ENCODE assay signal across 8 cellular contexts in genomic region chr2:20509766-20510490, GRCh38.
DNase-seq lines count a peak whose midpoint lies in the region; ATAC-seq and TF ChIP-seq lines count a peak whose summit lies in the region.

No MANE protein-coding gene starts in this region.

- CTCF ChIA-PET in HEK293 (lab: Yijun Ruan, JAX), result interaction anchor here (0.5 to 1.6 kb wide), 6 partner anchors 64 to 636 kb away, joined by 3 to 5 read pairs (median 3); no protein-coding TSS in a partner anchor
- CTCF ChIA-PET in activated CD8-positive, alpha-beta memory T cell treated with anti-CD3 and anti-CD28 coated beads, Interleukin-2, amount 10 ng/mL, durations not matched to agents 7 days and 5 days (lab: Charles Lee), result interaction anchor here (1.2 kb wide), 1 partner anchor 39 kb away, joined by 3 read pairs; no protein-coding TSS in a partner anchor
- CTCF ChIA-PET in activated CD4-positive, alpha-beta T cell treated with anti-CD3 and anti-CD28 coated beads, Interleukin-2, amount 10 ng/mL, durations not matched to agents 7 days and 5 days (lab: Charles Lee), result no interaction called here

- H3K9me3 ChIP-seq in HEK293 (ENCODE audit: control insufficient read depth, insufficient read depth, low read depth, low read length), result no peaks in the 10 kb centered on the region
- H3K9me3 ChIP-seq in endodermal cell (ENCODE audit: control insufficient read depth, low read length), result no peaks in the 10 kb centered on the region
- H3K9me3 ChIP-seq in sigmoid colon, result no peaks in the 10 kb centered on the region

- 61 to 64% methylated on average over 4 to 15 of the region's 15 CpGs for WGBS in endodermal cell (ENCODE audit: insufficient coverage in 1 of 2, insufficient read length in 1 of 2), 2 experiments
- WGBS in sigmoid colon, 2 donors, result 20 to 57% methylated on average over 15 of the region's 15 CpGs

- no peak overlapping the region for H3K9ac ChIP-seq in endodermal cell (ENCODE audit: extremely low read depth, low read length, poor library complexity, severe bottlenecking)

- H3K36me3 Mint-ChIP-seq in endodermal cell (ENCODE audit: low read depth), result no peaks in the 10 kb centered on the region
- H3K36me3 Mint-ChIP-seq in activated CD8-positive, alpha-beta memory T cell treated with anti-CD3 and anti-CD28 coated beads, Interleukin-2, amount 10 ng/mL, durations not matched to agents 7 days and 5 days, result peaks cover 4% of the 10 kb centered on the region
- H3K36me3 Mint-ChIP-seq in activated CD4-positive, alpha-beta T cell treated with anti-CD3 and anti-CD28 coated beads, Interleukin-2, amount 10 ng/mL, durations not matched to agents 7 days and 5 days (ENCODE audit: low read depth), result no peaks in the 10 kb centered on the region

- no peak for TF ChIP-seq EP300 in sigmoid colon (IDR thresholded peaks at IDR 0.05)

- H3K27ac Mint-ChIP-seq in endodermal cell, result no peak overlapping the region
- no peak overlapping the region for H3K27ac Mint-ChIP-seq in activated CD8-positive, alpha-beta memory T cell treated with anti-CD3 and anti-CD28 coated beads, Interleukin-2, amount 10 ng/mL, durations not matched to agents 7 days and 5 days
- H3K27ac Mint-ChIP-seq in activated CD4-positive, alpha-beta T cell treated with anti-CD3 and anti-CD28 coated beads, Interleukin-2, amount 10 ng/mL, durations not matched to agents 7 days and 5 days, result no peak overlapping the region

- peaks cover 2% of the 10 kb centered on the region for H3K27me3 Mint-ChIP-seq in endodermal cell (ENCODE audit: insufficient read depth)
- peaks cover 5% of the 10 kb centered on the region for H3K27me3 Mint-ChIP-seq in activated CD8-positive, alpha-beta memory T cell treated with anti-CD3 and anti-CD28 coated beads, Interleukin-2, amount 10 ng/mL, durations not matched to agents 7 days and 5 days
- peaks cover 4% of the 10 kb centered on the region for H3K27me3 Mint-ChIP-seq in activated CD4-positive, alpha-beta T cell treated with anti-CD3 and anti-CD28 coated beads, Interleukin-2, amount 10 ng/mL, durations not matched to agents 7 days and 5 days

- intact Hi-C loops in sigmoid colon (cut with DNase I), result no loop called here

- H3K4me1 ChIP-seq in HEK293 (ENCODE audit: control insufficient read depth, insufficient read depth, low read length) (peaks cover 3% of the 10 kb centered on the region), endodermal cell (ENCODE audit: control insufficient read depth, insufficient read depth, low read length) (peaks cover 4% of the 10 kb centered on the region), sigmoid colon (peaks cover 0 to 29% (median 14%) of the 10 kb centered on the region in 4 donors)

- H3K27me3 ChIP-seq in endodermal cell (ENCODE audit: control insufficient read depth, insufficient read depth, low read length, poor library complexity, severe bottlenecking), result no peaks in the 10 kb centered on the region
- H3K27me3 ChIP-seq in sigmoid colon, result no peaks in the 10 kb centered on the region

- no peak overlapping the region for H3K4me3 Mint-ChIP-seq in endodermal cell
- H3K4me3 Mint-ChIP-seq in activated CD8-positive, alpha-beta memory T cell treated with anti-CD3 and anti-CD28 coated beads, Interleukin-2, amount 10 ng/mL, durations not matched to agents 7 days and 5 days, result no peak overlapping the region
- H3K4me3 Mint-ChIP-seq in activated CD4-positive, alpha-beta T cell treated with anti-CD3 and anti-CD28 coated beads, Interleukin-2, amount 10 ng/mL, durations not matched to agents 7 days and 5 days, result no peak overlapping the region

- no peak overlapping the region for H3K27ac ChIP-seq in HEK293 (ENCODE audit: extremely low read depth, low read depth, low read length)
- H3K27ac ChIP-seq in endodermal cell (ENCODE audit: low read depth, low read length), result no peak overlapping the region
- H3K27ac ChIP-seq in sigmoid colon, result no peak overlapping the region

- peaks cover 1% of the 10 kb centered on the region for H3K9me3 Mint-ChIP-seq in endodermal cell
- H3K9me3 Mint-ChIP-seq in activated CD8-positive, alpha-beta memory T cell treated with anti-CD3 and anti-CD28 coated beads, Interleukin-2, amount 10 ng/mL, durations not matched to agents 7 days and 5 days (ENCODE audit: low read depth), result no peaks in the 10 kb centered on the region
- H3K9me3 Mint-ChIP-seq in activated CD4-positive, alpha-beta T cell treated with anti-CD3 and anti-CD28 coated beads, Interleukin-2, amount 10 ng/mL, durations not matched to agents 7 days and 5 days, result peaks cover under 1% of the 10 kb centered on the region

- POLR2A ChIA-PET in HEK293 (lab: Yijun Ruan, JAX), result interaction anchor here (0.6 to 4.7 kb wide), 11 partner anchors 9 to 771 kb away, joined by 3 to 57 read pairs (median 4); partner anchors contain the start of genes HS1BP3 and RHOB
- POLR2A ChIA-PET in activated CD4-positive, alpha-beta T cell treated with anti-CD3 and anti-CD28 coated beads, Interleukin-2, amount 10 ng/mL, durations not matched to agents 7 days and 5 days (lab: Charles Lee), result no interaction called here

- no peak for ATAC-seq in activated CD8-positive, alpha-beta memory T cell treated with anti-CD3 and anti-CD28 coated beads, Interleukin-2, amount 10 ng/mL, durations not matched to agents 7 days and 5 days
- no peak for ATAC-seq in HG03571 (IDR thresholded peaks at IDR 0.05; ENCODE audit: unreplicated experiment)

- peaks cover 21% of the 10 kb centered on the region for H3K4me1 Mint-ChIP-seq in endodermal cell
- H3K4me1 Mint-ChIP-seq in activated CD8-positive, alpha-beta memory T cell treated with anti-CD3 and anti-CD28 coated beads, Interleukin-2, amount 10 ng/mL, durations not matched to agents 7 days and 5 days, result peaks cover 16% of the 10 kb centered on the region
- H3K4me1 Mint-ChIP-seq in activated CD4-positive, alpha-beta T cell treated with anti-CD3 and anti-CD28 coated beads, Interleukin-2, amount 10 ng/mL, durations not matched to agents 7 days and 5 days, result no peaks in the 10 kb centered on the region

- H3K4me3 ChIP-seq in HEK293 (ENCODE audit: low read depth, low read length) (no peak overlapping the region), endodermal cell (ENCODE audit: low read length) (no peak overlapping the region), sigmoid colon (no peak overlapping the region)

- TF ChIP-seq CTCF in HEK293 (tag by site-specific recombination; IDR thresholded peaks at IDR 0.05) (no peak), endodermal cell (conservative IDR thresholded peaks at IDR 0.05) (no peak), sigmoid colon (IDR thresholded peaks at IDR 0.05) (no peak)

- TF ChIP-seq POLR2A in sigmoid colon (IDR thresholded peaks at IDR 0.05), result no peak

- H3K36me3 ChIP-seq in HEK293 (ENCODE audit: control insufficient read depth in 2 of 2, insufficient read depth in 1 of 2, low read length in 2 of 2), result no peaks in the 10 kb centered on the region
- no peaks in the 10 kb centered on the region for H3K36me3 ChIP-seq in endodermal cell (ENCODE audit: control insufficient read depth, insufficient read depth, low read length)
- no peaks in the 10 kb centered on the region for H3K36me3 ChIP-seq in sigmoid colon

- DNase-seq in NCI-H510A (lab: John Stamatoyannopoulos, UW) (peak; percentile 92), endodermal cell (peak; percentile 93), sigmoid colon (peak; percentile 66)
- no peak for DNase-seq in activated CD8-positive, alpha-beta memory T cell treated with anti-CD3 and anti-CD28 coated beads, Interleukin-2, amount 10 ng/mL, durations not matched to agents 7 days and 5 days
- DNase-seq in activated naive CD4-positive, alpha-beta T cell treated with anti-CD3 and anti-CD28 coated beads, Interleukin-2, amount 50 U/mL, for 16 hours, result no peak
- no peak for DNase-seq in activated CD4-positive, alpha-beta T cell treated with anti-CD3 and anti-CD28 coated beads, Interleukin-2, amount 10 ng/mL, durations not matched to agents 7 days and 5 days

TF ChIP-seq in HEK293, 187 proteins besides CTCF, POLR2A, EP300 and RAD21 (continues in another document):
- TF ChIP-seq ZNF341 (tag by site-specific recombination; IDR thresholded peaks at IDR 0.05; ENCODE audit: low read depth) (peak; percentile 26; the same call in 1 of the 2 replicates), ZBTB8A (tag by site-specific recombination; IDR thresholded peaks at IDR 0.05) (peak; percentile 58), ZNF362 (tag by site-specific recombination; IDR thresholded peaks at IDR 0.05) (peak; percentile 56; the same call in 1 of the 2 replicates), ZBTB17 (tag by site-specific recombination; IDR thresholded peaks at IDR 0.05) (peak; percentile 60), SP2 (tag by site-specific recombination; IDR thresholded peaks at IDR 0.05) (0 out of 2 replicates have a peak, but pooled peaks have one; percentile 27), BCL11B (tag by site-specific recombination; IDR thresholded peaks at IDR 0.05; ENCODE audit: low read depth) (no peak), ZNF202 (tag by site-specific recombination; IDR thresholded peaks at IDR 0.05; ENCODE audit: borderline replicate concordance) (no peak), SETDB1 (IDR thresholded peaks at IDR 0.05; ENCODE audit: insufficient read length, low read length) (no peak), ZNF624 (tag by site-specific recombination; IDR thresholded peaks at IDR 0.05) (no peak), SALL2 (tag by site-specific recombination; IDR thresholded peaks at IDR 0.05; ENCODE audit: borderline replicate concordance) (no peak), ZNF10 (tag by site-specific recombination; IDR thresholded peaks at IDR 0.05) (no peak), GLIS2 (tag by site-specific recombination; IDR thresholded peaks at IDR 0.05) (peak; percentile 13; the same call in 1 of the 2 replicates), ZNF830 (tag by site-specific recombination; IDR thresholded peaks at IDR 0.05; ENCODE audit: low read depth) (no peak)
- TF ChIP-seq, protein P1, sequence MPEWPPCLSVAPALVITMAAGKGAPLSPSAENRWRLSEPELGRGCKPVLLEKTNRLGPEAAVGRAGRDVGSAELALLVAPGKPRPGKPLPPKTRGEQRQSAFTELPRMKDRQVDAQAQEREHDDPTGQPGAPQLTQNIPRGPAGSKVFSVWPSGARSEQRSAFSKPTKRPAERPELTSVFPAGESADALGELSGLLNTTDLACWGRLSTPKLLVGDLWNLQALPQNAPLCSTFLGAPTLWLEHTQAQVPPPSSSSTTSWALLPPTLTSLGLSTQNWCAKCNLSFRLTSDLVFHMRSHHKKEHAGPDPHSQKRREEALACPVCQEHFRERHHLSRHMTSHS (tag by site-specific recombination; IDR thresholded peaks at IDR 0.05), result no peak

Comparison
In these comparisons a context has a peak if more than half of its experiments do, and no peak if none do; other contexts are left out.
1. DNase-seq: peak in NCI-H510A (single experiment), endodermal cell (single experiment) and sigmoid colon (single experiment); none in activated CD8-positive, alpha-beta memory T cell treated with anti-CD3 and anti-CD28 coated beads, Interleukin-2, amount 10 ng/mL, durations not matched to agents 7 days and 5 days (single experiment), activated naive CD4-positive, alpha-beta T cell treated with anti-CD3 and anti-CD28 coated beads, Interleukin-2, amount 50 U/mL, for 16 hours (single experiment) and activated CD4-positive, alpha-beta T cell treated with anti-CD3 and anti-CD28 coated beads, Interleukin-2, amount 10 ng/mL, durations not matched to agents 7 days and 5 days (single experiment).